In genomic region chr9:116857321-116857720, GRCh38 we compare ENCODE assay signal across 23 cellular contexts.
A peak's percentile ranks its signal among the peaks of the same experiment; 100 is the strongest.
DNase-seq lines count a peak whose midpoint lies in the region; ATAC-seq and TF ChIP-seq lines count a peak whose summit lies in the region.
"Had no signal": no experiment of that assay in that cellular context is flagged by ENCODE, and none has a peak within 500 bp of the region (broad histone marks: within the 10 kb centered on the region; RNA-seq: fewer than 3 reads in every experiment).

No MANE protein-coding gene starts in this region.

- H3K79me2 ChIP-seq in PC-9 (ENCODE audit: low read depth) (no peaks in the 10 kb centered on the region), smooth muscle cell (ENCODE audit: low read depth) (no peaks in the 10 kb centered on the region)

- H4K20me1 ChIP-seq in PC-9 (ENCODE audit: insufficient read depth) (no peaks in the 10 kb centered on the region), smooth muscle cell (ENCODE audit: low read depth) (no peaks in the 10 kb centered on the region)
- H4K20me1 ChIP-seq: BLaER1 treated with 17β-estradiol and CSF1 and Interleukin-3, amounts not matched to agents 10 nM and 100 nM had no signal

- H3F3A ChIP-seq in PC-9 (ENCODE audit: insufficient read depth, low read depth) (peaks cover 18% of the 10 kb centered on the region; the same call in 1 of the 2 replicates), smooth muscle cell (ENCODE audit: low read depth) (no peaks in the 10 kb centered on the region)

- H3K4me2 ChIP-seq in PC-9 (peak overlapping the region; percentile 52; the same call in 1 of the 2 replicates), smooth muscle cell (peak overlapping the region; percentile 26)
- H3K4me2 ChIP-seq: BLaER1 treated with 17β-estradiol and CSF1 and Interleukin-3, amounts not matched to agents 10 nM and 100 nM had no signal

- TF ChIP-seq CTCF in A673 (conservative IDR thresholded peaks at IDR 0.05; ENCODE audit: low read depth, low read length) (no peak), PC-9 (conservative IDR thresholded peaks at IDR 0.05) (no peak), smooth muscle cell (IDR thresholded peaks at IDR 0.05; ENCODE audit: borderline replicate concordance, insufficient read depth, poor library complexity, severe bottlenecking) (no peak)

- peaks cover 5% of the 10 kb centered on the region for H3K27me3 ChIP-seq in A673 (replicated peaks; ENCODE audit: insufficient read depth, low read depth, low read length, poor library complexity)
- H3K27me3 ChIP-seq in PC-9 (ENCODE audit: insufficient read depth, low read depth): no peaks in the 10 kb centered on the region
- no peaks in the 10 kb centered on the region for H3K27me3 ChIP-seq in smooth muscle cell (ENCODE audit: low read depth)
- H3K27me3 ChIP-seq: BLaER1 treated with 17β-estradiol and CSF1 and Interleukin-3, amounts not matched to agents 10 nM and 100 nM had no signal

- no peak overlapping the region for H3K4me3 ChIP-seq in A673 (ENCODE audit: low read depth, low read length, poor library complexity, severe bottlenecking)
- H3K4me3 ChIP-seq in PC-9: no peak overlapping the region
- no peak overlapping the region for H3K4me3 ChIP-seq in smooth muscle cell
- H3K4me3 ChIP-seq: BLaER1 treated with 17β-estradiol and CSF1 and Interleukin-3, amounts not matched to agents 10 nM and 100 nM; GM23248 had no signal

- BruUV-seq in A673 (replicated peaks; lab: Mats Ljungman, UMichigan) (no TSS peak), PC-9 (replicated peaks; lab: Mats Ljungman, UMichigan) (no TSS peak)

- CTCF ChIA-PET in A673 (lab: Charles Lee): no interaction called here
- CTCF ChIA-PET in PC-9 (lab: Charles Lee): no interaction called here

- intact Hi-C loops in A673 (cut with micrococcal nuclease; ENCODE audit: unreplicated experiment) (no loop called here), PC-9 (cut with micrococcal nuclease; ENCODE audit: unreplicated experiment) (no loop called here)

- H2AFZ ChIP-seq in PC-9: no peak overlapping the region
- no peak overlapping the region for H2AFZ ChIP-seq in smooth muscle cell (ENCODE audit: low read depth)
- H2AFZ ChIP-seq: GM23248 had no signal

- DNase-seq in A673 (ENCODE audit: low spot score): peak; percentile 12
- DNase-seq in PC-9: peak in 1 of 2 experiments; percentile 41
- no peak for DNase-seq in epithelial cell of prostate (ENCODE audit: low read depth, low spot score)
- no peak for DNase-seq in smooth muscle cell (lab: John Stamatoyannopoulos, UW; ENCODE audit: unreplicated experiment)
- DNase-seq: AML-193; CD4-positive, alpha-beta T cell; GM23248; HCEC 1CT; KBM-7; NCI-H1048; NCI-H1417; NCI-H1694; NCI-H2029 treated with DMSO at 0.1 percent for 48 hours; NCI-H524; NCI-H748 treated with DMSO at 0.1 percent for 48 hours; RPMI8226; SHP77; T-cell had no signal

- H3K27ac ChIP-seq in A673 (ENCODE audit: low read depth, low read length, poor library complexity, severe bottlenecking) (no peak overlapping the region), PC-9 (peak overlapping the region; percentile 59), epithelial cell of prostate (peak overlapping the region; percentile 98), smooth muscle cell (ENCODE audit: low read depth) (peak overlapping the region; percentile 66)
- H3K27ac ChIP-seq: BLaER1 treated with 17β-estradiol and CSF1 and Interleukin-3, amounts not matched to agents 10 nM and 100 nM; GM23248 had no signal

- H3K9ac ChIP-seq in smooth muscle cell (ENCODE audit: low read depth): no peak overlapping the region
- H3K9ac ChIP-seq: BLaER1 treated with 17β-estradiol and CSF1 and Interleukin-3, amounts not matched to agents 10 nM and 100 nM; GM23248 had no signal

- H3K36me3 ChIP-seq in A673 (ENCODE audit: insufficient read depth, low read length, poor library complexity, severe bottlenecking) (no peaks in the 10 kb centered on the region), PC-9 (ENCODE audit: low read depth) (no peaks in the 10 kb centered on the region), smooth muscle cell (ENCODE audit: low read depth) (no peaks in the 10 kb centered on the region)

- no peaks in the 10 kb centered on the region for H3K9me3 ChIP-seq in A673 (ENCODE audit: low read depth, low read length, poor library complexity, severe bottlenecking)
- H3K9me3 ChIP-seq in PC-9 (ENCODE audit: insufficient read depth, low read depth): no peaks in the 10 kb centered on the region
- no peaks in the 10 kb centered on the region for H3K9me3 ChIP-seq in smooth muscle cell (replicated peaks; ENCODE audit: low read depth)
- H3K9me3 ChIP-seq: BLaER1 treated with 17β-estradiol and CSF1 and Interleukin-3, amounts not matched to agents 10 nM and 100 nM had no signal

- no peaks in the 10 kb centered on the region for H3K9me2 ChIP-seq in PC-9 (ENCODE audit: insufficient read depth)

- POLR2A ChIA-PET in A673 (lab: Charles Lee; ENCODE audit: low non-redundant PET) (no interaction called here), PC-9 (lab: Charles Lee; ENCODE audit: unreplicated experiment) (no interaction called here)

- H3K4me1 ChIP-seq in A673 (ENCODE audit: insufficient read depth, low read length, poor library complexity, severe bottlenecking): no peaks in the 10 kb centered on the region
- peaks cover 29% of the 10 kb centered on the region for H3K4me1 ChIP-seq in PC-9 (replicated peaks; ENCODE audit: insufficient read depth)
- H3K4me1 ChIP-seq in smooth muscle cell (ENCODE audit: low read depth): no peaks in the 10 kb centered on the region

- ATAC-seq in GM19452 (IDR thresholded peaks at IDR 0.05; ENCODE audit: unreplicated experiment) (no peak), GM21576 (IDR thresholded peaks at IDR 0.05; ENCODE audit: unreplicated experiment) (no peak), HG02852 (IDR thresholded peaks at IDR 0.05; ENCODE audit: unreplicated experiment) (no peak)
- ATAC-seq: HepG2, T-cell had no signal

- 48% methylated on average over 2 of the region's 2 CpGs for WGBS in smooth muscle cell (ENCODE audit: low lambda C conversion rate)
